Comparison of ENCODE assay signal across 8 cellular contexts in the genomic region with DNA sequence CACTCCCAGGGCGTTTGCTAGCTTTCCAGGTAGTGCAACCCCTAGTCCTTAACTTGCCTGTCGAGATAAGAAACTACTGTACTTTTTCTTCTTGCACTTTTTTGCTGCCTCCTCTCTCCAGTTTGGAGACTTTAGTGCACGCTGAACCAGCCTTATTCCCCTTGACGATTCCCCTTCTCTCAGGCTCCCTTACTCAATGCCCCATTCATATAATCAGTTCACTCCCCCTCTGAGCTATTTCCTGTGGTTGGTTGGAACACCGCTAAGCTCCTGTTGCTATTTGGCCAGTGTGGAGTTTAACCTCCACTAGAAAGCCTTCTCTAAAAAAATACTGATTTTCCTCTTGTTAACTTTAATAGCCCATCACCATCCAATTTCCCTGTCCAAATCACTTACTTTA. TPM values are rescaled to one million over a fixed set of nuclear protein-coding genes. Genes with fewer than 3 reads are reported as not detected.
DNase-seq lines count a peak whose midpoint lies in the region; TF ChIP-seq lines count a peak whose summit lies in the region.

No MANE protein-coding gene starts in this region.

- H3K4me3 Mint-ChIP-seq in activated naive CD4-positive, alpha-beta T cell treated with anti-CD3 and anti-CD28 coated beads for 36 hours: peak overlapping the region; percentile 88
- H3K4me3 Mint-ChIP-seq in activated CD4-positive, alpha-beta memory T cell treated with anti-CD3 and anti-CD28 coated beads for 36 hours: peak overlapping the region; percentile 82

- no peaks in the 10 kb centered on the region for H3K36me3 ChIP-seq in neural cell (ENCODE audit: insufficient read depth, low read length)

- H3K9me3 Mint-ChIP-seq in activated naive CD4-positive, alpha-beta T cell treated with anti-CD3 and anti-CD28 coated beads for 36 hours: no peaks in the 10 kb centered on the region
- no peaks in the 10 kb centered on the region for H3K9me3 Mint-ChIP-seq in activated CD4-positive, alpha-beta memory T cell treated with anti-CD3 and anti-CD28 coated beads for 36 hours

- peak; percentile 51 for DNase-seq in activated naive CD4-positive, alpha-beta T cell treated with anti-CD3 and anti-CD28 coated beads for 36 hours
- DNase-seq in activated naive CD4-positive, alpha-beta T cell treated with anti-CD3 and anti-CD28 coated beads, Interleukin-2, amount 50 U/mL, for 16 hours: no peak
- DNase-seq in NCI-H146 (lab: John Stamatoyannopoulos, UW) (peak; percentile 59), fibroblast of villous mesenchyme (ENCODE audit: low read depth) (peak; percentile 74), HPDE6-E6E7 (ENCODE audit: extremely low spot score) (no peak), UCSD-AML1 (lab: John Stamatoyannopoulos, UW; ENCODE audit: unreplicated experiment) (no peak)
- DNase-seq in activated CD4-positive, alpha-beta memory T cell treated with anti-CD3 and anti-CD28 coated beads for 36 hours: peak; percentile 49

- H3K9me2 ChIP-seq in neural cell (ENCODE audit: insufficient read depth, low read length): no peaks in the 10 kb centered on the region

- CTCF ChIA-PET in activated naive CD4-positive, alpha-beta T cell treated with anti-CD3 and anti-CD28 coated beads for 36 hours (lab: Charles Lee): interaction anchor here (0.6 to 1.5 kb wide), 6 partner anchors 12 to 236 kb away, joined by 3 to 6 read pairs (median 4); no protein-coding TSS in a partner anchor
- CTCF ChIA-PET in activated CD4-positive, alpha-beta memory T cell treated with anti-CD3 and anti-CD28 coated beads for 36 hours (lab: Charles Lee): interaction anchor here (1.2 to 1.8 kb wide), 5 partner anchors 9 to 124 kb away, joined by 3 to 8 read pairs (median 5); no protein-coding TSS in a partner anchor

- TF ChIP-seq CTCF in fibroblast of villous mesenchyme (IDR thresholded peaks at IDR 0.05; ENCODE audit: insufficient read depth, low read depth, low read length) (no peak), neural cell (IDR thresholded peaks at IDR 0.05; ENCODE audit: poor library complexity, severe bottlenecking) (no peak)

- TF ChIP-seq EP300 in neural cell (conservative IDR thresholded peaks at IDR 0.05; ENCODE audit: poor library complexity, severe bottlenecking): no peak

- H3K9ac ChIP-seq in neural cell (ENCODE audit: low read length): peak overlapping the region; percentile 91

- peak overlapping the region; percentile 90 for H2AFZ ChIP-seq in neural cell (ENCODE audit: low read depth, low read length)

- peaks cover 17% of the 10 kb centered on the region for H3K36me3 Mint-ChIP-seq in activated naive CD4-positive, alpha-beta T cell treated with anti-CD3 and anti-CD28 coated beads for 36 hours (ENCODE audit: low read depth)
- H3K36me3 Mint-ChIP-seq in activated CD4-positive, alpha-beta memory T cell treated with anti-CD3 and anti-CD28 coated beads for 36 hours: peaks cover 20% of the 10 kb centered on the region

- H3K4me2 ChIP-seq in neural cell (ENCODE audit: low read length): peak overlapping the region; percentile 80

- H3F3A ChIP-seq in neural cell (ENCODE audit: insufficient read depth, low read length, poor library complexity, severe bottlenecking): peaks cover 4% of the 10 kb centered on the region

- no peaks in the 10 kb centered on the region for H3K27me3 ChIP-seq in neural cell (ENCODE audit: insufficient read depth, low read depth, low read length)

- POLR2A ChIA-PET in activated CD4-positive, alpha-beta memory T cell treated with anti-CD3 and anti-CD28 coated beads for 36 hours (lab: Charles Lee): interaction anchor here (0.6 to 2.3 kb wide), 8 partner anchors 11 to 256 kb away, joined by 3 to 7 read pairs (median 4); a partner anchor contains a TSS

- H3K4me3 ChIP-seq in fibroblast of villous mesenchyme (ENCODE audit: low read depth, low read length) (peak overlapping the region; percentile 79), neural cell (ENCODE audit: low read length) (peak overlapping the region; percentile 95)

- intact Hi-C loops in activated naive CD4-positive, alpha-beta T cell treated with anti-CD3 and anti-CD28 coated beads for 36 hours (cut with micrococcal nuclease): loop anchor here (1.0 to 10.0 kb wide), 4 partner anchors 92 to 282 kb away; a partner anchor contains a TSS
- intact Hi-C loops in activated CD4-positive, alpha-beta memory T cell treated with anti-CD3 and anti-CD28 coated beads for 36 hours (cut with micrococcal nuclease): loop anchor here (1.0 to 5.0 kb wide), 3 partner anchors 51 to 255 kb away; a partner anchor contains a TSS

- no peaks in the 10 kb centered on the region for H3K9me3 ChIP-seq in neural cell (ENCODE audit: low read length)

- H3K27me3 Mint-ChIP-seq in activated naive CD4-positive, alpha-beta T cell treated with anti-CD3 and anti-CD28 coated beads for 36 hours (ENCODE audit: low read depth): no peaks in the 10 kb centered on the region
- no peaks in the 10 kb centered on the region for H3K27me3 Mint-ChIP-seq in activated CD4-positive, alpha-beta memory T cell treated with anti-CD3 and anti-CD28 coated beads for 36 hours

- peak overlapping the region; percentile 99 for H3K27ac Mint-ChIP-seq in activated naive CD4-positive, alpha-beta T cell treated with anti-CD3 and anti-CD28 coated beads for 36 hours
- H3K27ac Mint-ChIP-seq in activated CD4-positive, alpha-beta memory T cell treated with anti-CD3 and anti-CD28 coated beads for 36 hours: peak overlapping the region; percentile 95

- peak overlapping the region; percentile 86 for H3K27ac ChIP-seq in neural cell (ENCODE audit: low read length)

- H3K79me2 ChIP-seq in neural cell (replicated peaks; ENCODE audit: insufficient read depth, low read length): peaks cover 16% of the 10 kb centered on the region

- no peak for TF ChIP-seq RAD21 in neural cell (conservative IDR thresholded peaks at IDR 0.05)

- peaks cover 59% of the 10 kb centered on the region for H3K4me1 Mint-ChIP-seq in activated naive CD4-positive, alpha-beta T cell treated with anti-CD3 and anti-CD28 coated beads for 36 hours (ENCODE audit: low read depth)
- peaks cover 54% of the 10 kb centered on the region for H3K4me1 Mint-ChIP-seq in activated CD4-positive, alpha-beta memory T cell treated with anti-CD3 and anti-CD28 coated beads for 36 hours (ENCODE audit: low read depth)

- no peaks in the 10 kb centered on the region for H4K20me1 ChIP-seq in neural cell (ENCODE audit: insufficient read depth)

TF ChIP-seq in neural cell, 6 proteins besides CTCF, POLR2A, EP300 and RAD21:
- TF ChIP-seq TAF1 (IDR thresholded peaks at IDR 0.05; ENCODE audit: low read depth): no peak
- TF ChIP-seq SMC3 (conservative IDR thresholded peaks at IDR 0.05; ENCODE audit: poor library complexity): no peak
- TF ChIP-seq POLR2AphosphoS5 (IDR thresholded peaks at IDR 0.05): no peak
- TF ChIP-seq MXI1 (conservative IDR thresholded peaks at IDR 0.05; ENCODE audit: poor library complexity, severe bottlenecking): no peak
- TF ChIP-seq, protein P1, sequence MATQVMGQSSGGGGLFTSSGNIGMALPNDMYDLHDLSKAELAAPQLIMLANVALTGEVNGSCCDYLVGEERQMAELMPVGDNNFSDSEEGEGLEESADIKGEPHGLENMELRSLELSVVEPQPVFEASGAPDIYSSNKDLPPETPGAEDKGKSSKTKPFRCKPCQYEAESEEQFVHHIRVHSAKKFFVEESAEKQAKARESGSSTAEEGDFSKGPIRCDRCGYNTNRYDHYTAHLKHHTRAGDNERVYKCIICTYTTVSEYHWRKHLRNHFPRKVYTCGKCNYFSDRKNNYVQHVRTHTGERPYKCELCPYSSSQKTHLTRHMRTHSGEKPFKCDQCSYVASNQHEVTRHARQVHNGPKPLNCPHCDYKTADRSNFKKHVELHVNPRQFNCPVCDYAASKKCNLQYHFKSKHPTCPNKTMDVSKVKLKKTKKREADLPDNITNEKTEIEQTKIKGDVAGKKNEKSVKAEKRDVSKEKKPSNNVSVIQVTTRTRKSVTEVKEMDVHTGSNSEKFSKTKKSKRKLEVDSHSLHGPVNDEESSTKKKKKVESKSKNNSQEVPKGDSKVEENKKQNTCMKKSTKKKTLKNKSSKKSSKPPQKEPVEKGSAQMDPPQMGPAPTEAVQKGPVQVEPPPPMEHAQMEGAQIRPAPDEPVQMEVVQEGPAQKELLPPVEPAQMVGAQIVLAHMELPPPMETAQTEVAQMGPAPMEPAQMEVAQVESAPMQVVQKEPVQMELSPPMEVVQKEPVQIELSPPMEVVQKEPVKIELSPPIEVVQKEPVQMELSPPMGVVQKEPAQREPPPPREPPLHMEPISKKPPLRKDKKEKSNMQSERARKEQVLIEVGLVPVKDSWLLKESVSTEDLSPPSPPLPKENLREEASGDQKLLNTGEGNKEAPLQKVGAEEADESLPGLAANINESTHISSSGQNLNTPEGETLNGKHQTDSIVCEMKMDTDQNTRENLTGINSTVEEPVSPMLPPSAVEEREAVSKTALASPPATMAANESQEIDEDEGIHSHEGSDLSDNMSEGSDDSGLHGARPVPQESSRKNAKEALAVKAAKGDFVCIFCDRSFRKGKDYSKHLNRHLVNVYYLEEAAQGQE (IDR thresholded peaks at IDR 0.05; ENCODE audit: borderline replicate concordance): no peak
- TF ChIP-seq EZH2 (IDR thresholded peaks at IDR 0.05; ENCODE audit: borderline replicate concordance, insufficient read depth, low read length, poor library complexity, severe bottlenecking): no peak

RNA-seq across cellular contexts. Expression of a gene that starts 0.7 kb away (rescaled TPM):
- total RNA-seq in activated naive CD4-positive, alpha-beta T cell treated with anti-CD3 and anti-CD28 coated beads for 36 hours: 10 to 100 TPM; 15.6 to 16.1 TPM
- 10 to 100 TPM; 30.4 to 32.2 TPM for total RNA-seq in activated CD4-positive, alpha-beta memory T cell treated with anti-CD3 and anti-CD28 coated beads for 36 hours
- 25.1 and 33.2 TPM in 2 replicates for total RNA-seq in fibroblast of villous mesenchyme
- polyA plus RNA-seq in neural cell: 27.5 and 29.9 TPM in 2 replicates
- 40.2 and 44.1 TPM in 2 replicates for polyA minus RNA-seq in neural cell

RNA-seq across cellular contexts. Expression of a gene that starts 49.7 kb away (rescaled TPM):
- 10 to 100 TPM; 45.7 to 47.2 TPM for total RNA-seq in activated naive CD4-positive, alpha-beta T cell treated with anti-CD3 and anti-CD28 coated beads for 36 hours
- total RNA-seq in activated CD4-positive, alpha-beta memory T cell treated with anti-CD3 and anti-CD28 coated beads for 36 hours: 10 to 100 TPM; 70.2 to 82.1 TPM
- 8.1 and 12.1 TPM in 2 replicates for total RNA-seq in fibroblast of villous mesenchyme
- polyA plus RNA-seq in neural cell: 39.5 and 42.5 TPM in 2 replicates
- 83.1 and 88.1 TPM in 2 replicates for polyA minus RNA-seq in neural cell

Comparison
In these comparisons a context has a peak if more than half of its experiments do, and no peak if none do; other contexts are left out.
1. DNase-seq: peak in activated naive CD4-positive, alpha-beta T cell treated with anti-CD3 and anti-CD28 coated beads for 36 hours (single experiment), NCI-H146 (single experiment), activated CD4-positive, alpha-beta memory T cell treated with anti-CD3 and anti-CD28 coated beads for 36 hours (single experiment) and fibroblast of villous mesenchyme (single experiment); none in activated naive CD4-positive, alpha-beta T cell treated with anti-CD3 and anti-CD28 coated beads, Interleukin-2, amount 50 U/mL, for 16 hours (single experiment), HPDE6-E6E7 (single experiment) and UCSD-AML1 (single experiment).